In genomic region chr6:455835-456234, GRCh38 we compare ENCODE assay signal across 19 cellular contexts.
"Had no signal": no experiment of that assay in that cellular context is flagged by ENCODE, and none has a peak within 500 bp of the region (broad histone marks: within the 10 kb centered on the region; RNA-seq: fewer than 3 reads in every experiment).

No MANE protein-coding gene starts in this region.

- H3K27ac ChIP-seq: ascending aorta, body of pancreas, KMS-11, VCaP had no signal

- H3K27me3 Mint-ChIP-seq: activated CD4-positive, alpha-beta T cell treated with anti-CD3 and anti-CD28 coated beads for 36 hours; central memory CD8-positive, alpha-beta T cell had no signal

- H3K9me3 Mint-ChIP-seq: central memory CD8-positive, alpha-beta T cell had no signal

- H3K4me3 Mint-ChIP-seq: activated CD4-positive, alpha-beta T cell treated with anti-CD3 and anti-CD28 coated beads for 36 hours; central memory CD8-positive, alpha-beta T cell had no signal

- ATAC-seq: body of pancreas, Right ventricle myocardium inferior had no signal

- H3K4me1 Mint-ChIP-seq: central memory CD8-positive, alpha-beta T cell had no signal

- H3K4me3 ChIP-seq: ascending aorta, body of pancreas had no signal

- DNase-seq: activated CD4-positive, alpha-beta T cell treated with anti-CD3 and anti-CD28 coated beads for 36 hours; activated effector memory CD4-positive, alpha-beta T cell treated with anti-CD3 and anti-CD28 coated beads, Interleukin-2, amount 50 U/mL, for 16 hours; activated naive CD4-positive, alpha-beta T cell treated with Interleukin-2 at 50 U/mL for 16 hours; activated T-cell treated with anti-CD3 and anti-CD28 coated beads, Interleukin-2, amount 50 U/mL, for 1 hour; amniotic stem cell; body of pancreas; NCI-H1092; NCI-H1417; NCI-H1930; NCI-H2171 treated with DMSO at 0.1 percent for 48 hours; NCI-H226; NCI-H774; SK-N-SH; T-helper 1 cell had no signal
